32 cellular contexts compared by ENCODE assay signal in the genomic region with DNA sequence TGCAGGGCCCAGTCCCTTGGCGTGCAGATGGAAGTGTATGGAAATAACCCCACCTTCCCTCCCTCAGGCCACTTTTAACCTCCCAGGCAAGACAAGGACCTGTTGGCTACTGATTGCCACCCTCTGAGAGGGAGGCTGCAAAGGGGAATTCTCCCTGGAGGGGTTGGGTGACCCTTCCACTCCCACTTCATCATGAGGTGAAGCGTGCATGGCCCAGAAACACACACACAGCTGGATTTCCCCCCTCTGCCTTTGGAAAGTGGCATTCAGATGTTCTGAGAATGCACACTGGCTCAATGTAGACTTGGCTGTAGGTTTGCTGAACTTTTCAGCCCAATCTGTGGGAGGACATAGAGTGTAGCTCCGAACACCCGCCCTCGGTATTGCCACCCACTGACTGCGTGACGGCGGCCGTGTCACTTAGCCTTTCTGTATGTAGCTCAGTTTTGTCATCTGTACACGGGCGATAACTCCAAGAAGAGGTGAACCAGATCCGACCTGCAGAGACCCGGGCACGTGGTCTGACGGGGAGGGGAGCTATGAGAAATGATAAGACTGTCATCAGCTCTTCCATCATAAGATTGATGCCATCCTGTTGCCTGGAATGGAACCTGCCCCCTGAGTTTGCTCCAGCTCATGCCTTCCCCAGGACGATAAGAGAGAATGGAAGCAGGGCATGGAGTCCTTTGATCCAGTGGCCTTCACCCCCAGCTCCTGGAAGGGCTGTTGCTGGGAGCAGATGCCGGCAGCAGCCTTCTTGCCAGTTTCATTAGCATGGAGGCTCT. TPM values are rescaled to one million over a fixed set of nuclear protein-coding genes. Genes with fewer than 3 reads are reported as not detected.
A peak's percentile ranks its signal among the peaks of the same experiment; 100 is the strongest.
DNase-seq lines count a peak whose midpoint lies in the region; ATAC-seq and TF ChIP-seq lines count a peak whose summit lies in the region.
"Had no signal": no experiment of that assay in that cellular context is flagged by ENCODE, and none has a peak within 500 bp of the region (broad histone marks: within the 10 kb centered on the region; RNA-seq: fewer than 3 reads in every experiment).

No MANE protein-coding gene starts in this region.

- intact Hi-C loops in esophagus muscularis mucosa (cut with DNase I): no loop called here

- TF ChIP-seq EP300 in esophagus muscularis mucosa (IDR thresholded peaks at IDR 0.05): no peak

- no peak overlapping the region for H3K4me3 ChIP-seq in KMS-11 (IDR thresholded peaks at IDR 0.05; ENCODE audit: insufficient read depth, low read depth, low read length)
- no peak overlapping the region for H3K4me3 ChIP-seq in esophagus muscularis mucosa
- H3K4me3 ChIP-seq: lower lobe of right lung, sigmoid colon, thoracic aorta, vagina had no signal

- whole genome bisulfite sequencing in esophagus muscularis mucosa: 62% methylated on average over 9 of the region's 17 CpGs

- H3K9me3 Mint-ChIP-seq in activated T-cell treated with anti-CD3 and anti-CD28 coated beads, Interleukin-2, amount 50 U/mL, for 24 hours: no peaks in the 10 kb centered on the region
- no peaks in the 10 kb centered on the region for H3K9me3 Mint-ChIP-seq in activated T-cell treated with anti-CD3 and anti-CD28 coated beads, Interleukin-2, amount 50 U/mL, for 4 hours
- H3K9me3 Mint-ChIP-seq in memory B cell: no peaks in the 10 kb centered on the region
- no peaks in the 10 kb centered on the region for H3K9me3 Mint-ChIP-seq in stimulated activated memory B cell treated with anti-CD40 and anti-IgM and Interleukin-4, amounts not matched to agents 10 μg/mL and 1 μg/mL and 100 μg/mL, for 72 hours
- H3K9me3 Mint-ChIP-seq: activated T-cell treated with anti-CD3 and anti-CD28 coated beads, Interleukin-2, amount 50 U/mL, for 72 hours; CD8-positive, alpha-beta T cell; effector memory CD8-positive, alpha-beta T cell; stimulated activated naive CD8-positive, alpha-beta T cell treated with anti-CD3 and anti-CD28 coated beads, Interleukin-15, Interleukin-2, amounts not matched to agents 100 ng/mL and 50 ng/mL, for 24 hours; T-helper 2 cell treated with Interferon-gamma antibody and Interleukin-4, amounts not matched to agents 5 μg/mL and 100 μg/mL, for 36 hours had no signal

- no peaks in the 10 kb centered on the region for H3K36me3 Mint-ChIP-seq in activated T-cell treated with anti-CD3 and anti-CD28 coated beads, Interleukin-2, amount 50 U/mL, for 24 hours (ENCODE audit: low read depth)
- H3K36me3 Mint-ChIP-seq in activated T-cell treated with anti-CD3 and anti-CD28 coated beads, Interleukin-2, amount 50 U/mL, for 4 hours (ENCODE audit: insufficient read depth): no peaks in the 10 kb centered on the region
- H3K36me3 Mint-ChIP-seq in memory B cell: no peaks in the 10 kb centered on the region
- H3K36me3 Mint-ChIP-seq in stimulated activated memory B cell treated with anti-CD40 and anti-IgM and Interleukin-4, amounts not matched to agents 10 μg/mL and 1 μg/mL and 100 μg/mL, for 72 hours: no peaks in the 10 kb centered on the region
- H3K36me3 Mint-ChIP-seq: CD8-positive, alpha-beta T cell had no signal

- no peak for ATAC-seq in activated T-cell treated with anti-CD3 and anti-CD28 coated beads, Interleukin-2, amount 50 U/mL, for 4 hours
- ATAC-seq in memory B cell (ENCODE audit: low read depth): no peak
- peak; percentile 2 for ATAC-seq in stimulated activated memory B cell treated with anti-CD40 and anti-IgM and Interleukin-4, amounts not matched to agents 10 μg/mL and 1 μg/mL and 100 μg/mL, for 72 hours
- ATAC-seq: CD8-positive, alpha-beta T cell; effector memory CD8-positive, alpha-beta T cell; HCT116; lower lobe of right lung; SK-N-SH treated with all-trans-retinoic acid at 6 μM for 48 hours had no signal

- TF ChIP-seq CTCF in KMS-11 (conservative IDR thresholded peaks at IDR 0.05; ENCODE audit: low read depth, low read length) (no peak), esophagus muscularis mucosa (IDR thresholded peaks at IDR 0.05) (no peak)

- H2AFZ ChIP-seq in KMS-11 (ENCODE audit: low read depth): no peak overlapping the region

- H3K79me2 ChIP-seq in KMS-11 (ENCODE audit: insufficient read depth, low read depth): no peaks in the 10 kb centered on the region

- H3K27ac Mint-ChIP-seq in activated T-cell treated with anti-CD3 and anti-CD28 coated beads, Interleukin-2, amount 50 U/mL, for 24 hours: peak overlapping the region; percentile 22
- H3K27ac Mint-ChIP-seq in memory B cell: peak overlapping the region; percentile 94
- peak overlapping the region; percentile 94 for H3K27ac Mint-ChIP-seq in stimulated activated memory B cell treated with anti-CD40 and anti-IgM and Interleukin-4, amounts not matched to agents 10 μg/mL and 1 μg/mL and 100 μg/mL, for 72 hours
- H3K27ac Mint-ChIP-seq: activated T-cell treated with anti-CD3 and anti-CD28 coated beads, Interleukin-2, amount 50 U/mL, for 72 hours; CD8-positive, alpha-beta T cell; progenitor cell of endocrine pancreas; stimulated activated naive CD8-positive, alpha-beta T cell treated with anti-CD3 and anti-CD28 coated beads, Interleukin-15, Interleukin-2, amounts not matched to agents 100 ng/mL and 50 ng/mL, for 24 hours; T-helper 2 cell treated with Interferon-gamma antibody and Interleukin-4, amounts not matched to agents 5 μg/mL and 100 μg/mL, for 36 hours had no signal

- H3K4me1 Mint-ChIP-seq in activated T-cell treated with anti-CD3 and anti-CD28 coated beads, Interleukin-2, amount 50 U/mL, for 24 hours (ENCODE audit: low read depth): peaks cover 35% of the 10 kb centered on the region
- H3K4me1 Mint-ChIP-seq in activated T-cell treated with anti-CD3 and anti-CD28 coated beads, Interleukin-2, amount 50 U/mL, for 4 hours (ENCODE audit: low read depth): peaks cover 11% of the 10 kb centered on the region
- H3K4me1 Mint-ChIP-seq in memory B cell: peaks cover 24% of the 10 kb centered on the region
- H3K4me1 Mint-ChIP-seq in stimulated activated memory B cell treated with anti-CD40 and anti-IgM and Interleukin-4, amounts not matched to agents 10 μg/mL and 1 μg/mL and 100 μg/mL, for 72 hours: peaks cover 51% of the 10 kb centered on the region

- H3K9me3 ChIP-seq in esophagus muscularis mucosa: no peaks in the 10 kb centered on the region
- H3K9me3 ChIP-seq: lower lobe of right lung, sigmoid colon, thoracic aorta, vagina had no signal

- peak overlapping the region; percentile 13; the same call in 1 of the 2 replicates for H3K4me2 ChIP-seq in KMS-11

- H3K27me3 ChIP-seq in KMS-11 (ENCODE audit: insufficient read depth, low read depth) (no peaks in the 10 kb centered on the region), esophagus muscularis mucosa (peaks cover 0 to 18% (median 0%) of the 10 kb centered on the region in 4 donors)
- H3K27me3 ChIP-seq: sigmoid colon, vagina had no signal

- H3K27me3 Mint-ChIP-seq in activated T-cell treated with anti-CD3 and anti-CD28 coated beads, Interleukin-2, amount 50 U/mL, for 24 hours: peaks cover 6% of the 10 kb centered on the region
- H3K27me3 Mint-ChIP-seq in activated T-cell treated with anti-CD3 and anti-CD28 coated beads, Interleukin-2, amount 50 U/mL, for 4 hours (ENCODE audit: low read depth): no peaks in the 10 kb centered on the region
- H3K27me3 Mint-ChIP-seq in memory B cell: no peaks in the 10 kb centered on the region
- no peaks in the 10 kb centered on the region for H3K27me3 Mint-ChIP-seq in stimulated activated memory B cell treated with anti-CD40 and anti-IgM and Interleukin-4, amounts not matched to agents 10 μg/mL and 1 μg/mL and 100 μg/mL, for 72 hours
- H3K27me3 Mint-ChIP-seq: stimulated activated naive CD8-positive, alpha-beta T cell treated with anti-CD3 and anti-CD28 coated beads, Interleukin-15, Interleukin-2, amounts not matched to agents 100 ng/mL and 50 ng/mL, for 24 hours had no signal

- H3K27ac ChIP-seq in KMS-11: peak overlapping the region; percentile 81; the same call in 1 of the 2 replicates
- H3K27ac ChIP-seq in esophagus muscularis mucosa (replicated peaks in 1 of 4): no peak overlapping the region
- H3K27ac ChIP-seq: lower lobe of right lung, sigmoid colon, thoracic aorta, vagina had no signal

- TF ChIP-seq POLR2A in esophagus muscularis mucosa (IDR thresholded peaks at IDR 0.05; ENCODE audit: low read depth): no peak

- no peak overlapping the region for H3K9ac ChIP-seq in KMS-11

- no peak for DNase-seq in activated T-cell treated with anti-CD3 and anti-CD28 coated beads, Interleukin-2, amount 50 U/mL, for 24 hours
- DNase-seq in activated T-cell treated with anti-CD3 and anti-CD28 coated beads, Interleukin-2, amount 50 U/mL, for 4 hours: no peak
- no peak for DNase-seq in memory B cell (ENCODE audit: low spot score in 2 of 2)
- DNase-seq in SKM-1 (lab: John Stamatoyannopoulos, UW; ENCODE audit: unreplicated experiment): no peak
- DNase-seq in esophagus muscularis mucosa (ENCODE audit: extremely low spot score): no peak
- DNase-seq in T-helper 2 cell: no peak
- DNase-seq: activated CD4-positive, alpha-beta T cell treated with anti-CD3 and anti-CD28 coated beads, Interleukin-2, amount 50 U/mL, for 1 hour; activated naive CD4-positive, alpha-beta T cell treated with anti-CD3 and anti-CD28 coated beads, Interleukin-2, amount 50 U/mL, for 16 hours; anterior cingulate cortex; CD8-positive, alpha-beta T cell; cortex of kidney; DMS153; effector memory CD8-positive, alpha-beta T cell; erythroblast; KG1; lower lobe of right lung; NCI-H1436 treated with DMSO at 0.1 percent for 48 hours; NCI-H774; sigmoid colon had no signal

- H4K20me1 ChIP-seq in KMS-11 (ENCODE audit: insufficient read depth): no peaks in the 10 kb centered on the region

- H3K4me1 ChIP-seq in KMS-11 (ENCODE audit: low read depth, poor library complexity, severe bottlenecking): peaks cover 42% of the 10 kb centered on the region
- peaks cover 0 to 4% (median 0%) of the 10 kb centered on the region in 4 donors for H3K4me1 ChIP-seq in esophagus muscularis mucosa
- H3K4me1 ChIP-seq: lower lobe of right lung, sigmoid colon, vagina had no signal

- H3K36me3 ChIP-seq in KMS-11 (ENCODE audit: insufficient read depth): no peaks in the 10 kb centered on the region
- no peaks in the 10 kb centered on the region for H3K36me3 ChIP-seq in esophagus muscularis mucosa
- H3K36me3 ChIP-seq: lower lobe of right lung, sigmoid colon, thoracic aorta, vagina had no signal

- H3K4me3 Mint-ChIP-seq in activated T-cell treated with anti-CD3 and anti-CD28 coated beads, Interleukin-2, amount 50 U/mL, for 24 hours: no peak overlapping the region
- H3K4me3 Mint-ChIP-seq in activated T-cell treated with anti-CD3 and anti-CD28 coated beads, Interleukin-2, amount 50 U/mL, for 4 hours: no peak overlapping the region
- no peak overlapping the region for H3K4me3 Mint-ChIP-seq in memory B cell
- peak overlapping the region; percentile 30 for H3K4me3 Mint-ChIP-seq in stimulated activated memory B cell treated with anti-CD40 and anti-IgM and Interleukin-4, amounts not matched to agents 10 μg/mL and 1 μg/mL and 100 μg/mL, for 72 hours
- H3K4me3 Mint-ChIP-seq: CD8-positive, alpha-beta T cell; effector memory CD8-positive, alpha-beta T cell; stimulated activated naive CD8-positive, alpha-beta T cell treated with anti-CD3 and anti-CD28 coated beads, Interleukin-15, Interleukin-2, amounts not matched to agents 100 ng/mL and 50 ng/mL, for 24 hours; T-helper 2 cell treated with Interferon-gamma antibody and Interleukin-4, amounts not matched to agents 5 μg/mL and 100 μg/mL, for 36 hours had no signal

RNA-seq across cellular contexts. Expression of gene MIIP, which starts 19.2 kb away (rescaled TPM):
- total RNA-seq in activated T-cell treated with anti-CD3 and anti-CD28 coated beads, Interleukin-2, amount 50 U/mL, for 4 hours: 10 to 100 TPM; 51.9 to 58.3 (median 53.2) TPM
- total RNA-seq in esophagus muscularis mucosa: 10 to 100 TPM; 30.7 to 52.3 (median 39.8) TPM

RNA-seq across cellular contexts. Expression of gene TNFRSF8, which starts 24.6 kb away (rescaled TPM):
- 10 to 100 TPM; 13.7 to 17.5 (median 14.9) TPM for total RNA-seq in activated T-cell treated with anti-CD3 and anti-CD28 coated beads, Interleukin-2, amount 50 U/mL, for 4 hours
- 1 to 10 TPM in 3 of 4 donors, under 1 TPM in 1; 0.83 to 2.8 (median 2.3) TPM for total RNA-seq in esophagus muscularis mucosa
- total RNA-seq: bronchial epithelial cell; CD8-positive, alpha-beta T cell; G401; HT-29; progenitor cell of endocrine pancreas had no signal

RNA-seq across cellular contexts. Expression of gene MFN2, which starts 58.3 kb away (rescaled TPM):
- total RNA-seq in activated T-cell treated with anti-CD3 and anti-CD28 coated beads, Interleukin-2, amount 50 U/mL, for 4 hours: 100 to 1,000 TPM in 1 of 3 donors, 10 to 100 TPM in 2; 96.2 to 105 (median 96.7) TPM
- 100 to 1,000 TPM; 166 to 242 (median 191) TPM for total RNA-seq in esophagus muscularis mucosa

Comparison
In these comparisons a context has a peak if more than half of its experiments do, and no peak if none do; other contexts are left out.
1. H3K27ac Mint-ChIP-seq: peak in every context shown above with its lines; median percentile 94 in memory B cell; 94 in stimulated activated memory B cell treated with anti-CD40 and anti-IgM and Interleukin-4, amounts not matched to agents 10 μg/mL and 1 μg/mL and 100 μg/mL, for 72 hours; 22 in activated T-cell treated with anti-CD3 and anti-CD28 coated beads, Interleukin-2, amount 50 U/mL, for 24 hours.